8 cellular contexts compared by ENCODE assay signal in the genomic region with DNA sequence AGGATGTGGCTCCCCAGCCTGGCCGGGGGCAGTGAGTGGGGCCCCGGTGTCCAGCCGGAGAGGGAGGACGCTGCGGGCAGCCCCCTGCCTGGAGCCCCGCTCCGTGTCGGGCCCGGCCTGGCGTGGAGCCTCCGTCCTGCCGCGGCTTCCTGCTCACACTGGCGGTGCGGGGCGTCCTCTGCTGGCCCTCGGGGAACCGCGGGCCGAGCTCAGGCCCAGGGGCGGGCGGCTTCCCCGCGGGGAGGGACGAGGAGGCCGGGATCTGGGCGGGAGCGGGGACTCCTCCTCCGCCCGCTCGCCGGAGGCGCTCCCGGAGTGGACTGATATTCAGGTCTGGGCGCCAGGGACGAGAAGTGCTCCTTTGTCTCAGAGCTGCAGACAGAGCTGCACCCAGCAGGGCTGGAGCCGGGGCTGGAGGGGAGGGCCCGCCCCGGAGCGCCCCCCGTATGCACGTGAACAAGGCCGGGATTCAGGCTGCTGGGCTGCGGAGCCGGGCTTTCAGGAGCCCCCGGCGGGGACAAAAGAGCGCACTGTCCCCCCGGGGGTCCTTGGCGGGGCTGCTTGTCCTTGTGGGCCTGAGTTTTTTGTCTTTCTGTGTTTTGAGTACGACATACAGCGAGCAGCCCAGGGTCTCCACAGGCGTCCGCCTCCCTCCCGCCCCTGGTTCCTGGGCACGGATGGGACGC. TPM values are rescaled to one million over a fixed set of nuclear protein-coding genes. Genes with fewer than 3 reads are reported as not detected.
A peak's percentile ranks its signal among the peaks of the same experiment; 100 is the strongest.
DNase-seq lines count a peak whose midpoint lies in the region; ATAC-seq and TF ChIP-seq lines count a peak whose summit lies in the region.

No MANE protein-coding gene starts in this region.

- no TSS peak for BruUV-seq in Caco-2 (replicated peaks; lab: Mats Ljungman, UMichigan)

- POLR2A ChIA-PET in Caco-2 (lab: Charles Lee): no interaction called here

- peaks cover 7% of the 10 kb centered on the region for H3K27me3 Mint-ChIP-seq in Caco-2 (ENCODE audit: insufficient read depth, unreplicated experiment)
- H3K27me3 Mint-ChIP-seq in activated naive CD8-positive, alpha-beta T cell: peaks cover 16% of the 10 kb centered on the region
- peaks cover 73% of the 10 kb centered on the region for H3K27me3 Mint-ChIP-seq in nephron (ENCODE audit: low read depth)

- no peaks in the 10 kb centered on the region for H3K9me3 Mint-ChIP-seq in Caco-2 (ENCODE audit: unreplicated experiment)
- no peaks in the 10 kb centered on the region for H3K9me3 Mint-ChIP-seq in activated naive CD8-positive, alpha-beta T cell (ENCODE audit: low read depth)
- no peaks in the 10 kb centered on the region for H3K9me3 Mint-ChIP-seq in nephron

- no peaks in the 10 kb centered on the region for H3K36me3 ChIP-seq in Caco-2 (ENCODE audit: control insufficient read depth, insufficient read depth, low read length)

- intact Hi-C loops in Caco-2 (cut with micrococcal nuclease; ENCODE audit: unreplicated experiment): loop anchor here (2.0 to 5.0 kb wide), 3 partner anchors 34 to 223 kb away; partner anchors contain the start of gene SFSWAP

- H3K27ac Mint-ChIP-seq in Caco-2 (ENCODE audit: unreplicated experiment): no peak overlapping the region
- no peak overlapping the region for H3K27ac Mint-ChIP-seq in activated naive CD8-positive, alpha-beta T cell
- H3K27ac Mint-ChIP-seq in nephron: no peak overlapping the region

- H3K36me3 Mint-ChIP-seq in Caco-2 (ENCODE audit: insufficient read depth, unreplicated experiment) (no peaks in the 10 kb centered on the region), nephron (ENCODE audit: low read depth) (no peaks in the 10 kb centered on the region)
- no peaks in the 10 kb centered on the region for H3K36me3 Mint-ChIP-seq in activated naive CD8-positive, alpha-beta T cell

- CTCF ChIA-PET in Caco-2 (lab: Charles Lee): interaction anchor here (0.8 to 1.5 kb wide), 4 partner anchors 35 to 726 kb away, joined by 3 to 11 read pairs (median 4); no protein-coding TSS in a partner anchor

- DNase-seq in Caco-2 (peak; percentile 77 to 88), NCI-H460 (ENCODE audit: extremely low read depth, low read depth) (peak; percentile 72), germinal center (ENCODE audit: low spot score) (peak; percentile 24)

- H3K4me3 ChIP-seq in Caco-2 (ENCODE audit: low read depth, low read length): peak overlapping the region; percentile 33

- H3K4me1 ChIP-seq in Caco-2: peaks cover 29% of the 10 kb centered on the region

- H3K27me3 ChIP-seq in Caco-2 (replicated peaks; ENCODE audit: control insufficient read depth, insufficient read depth, low read length): peaks cover 1% of the 10 kb centered on the region

- H3K4me3 Mint-ChIP-seq in Caco-2 (ENCODE audit: unreplicated experiment) (peak overlapping the region; percentile 72), nephron (peak overlapping the region; percentile 70 to 75 (median 71))
- H3K4me3 Mint-ChIP-seq in activated naive CD8-positive, alpha-beta T cell: peak overlapping the region; percentile 72

- H3K4me1 Mint-ChIP-seq in Caco-2 (ENCODE audit: low read depth, unreplicated experiment) (no peaks in the 10 kb centered on the region), nephron (no peaks in the 10 kb centered on the region)
- peaks cover 10% of the 10 kb centered on the region for H3K4me1 Mint-ChIP-seq in activated naive CD8-positive, alpha-beta T cell (ENCODE audit: low read depth)

- peak; percentile 13 to 46 for TF ChIP-seq CTCF in Caco-2 (IDR thresholded peaks at IDR 0.05; ENCODE audit: insufficient read depth in 1 of 2, low read depth in 1 of 2, low read length in 1 of 2, severe bottlenecking in 1 of 2, unreplicated experiment in 1 of 2)
- peak; percentile 46 to 61 (median 54) for TF ChIP-seq CTCF in nephron (IDR thresholded peaks at IDR 0.05; ENCODE audit: unreplicated experiment in 3 of 3)

- ATAC-seq in GM21619 (IDR thresholded peaks at IDR 0.05; ENCODE audit: unreplicated experiment) (peak; percentile 44), HG03039 (IDR thresholded peaks at IDR 0.05; ENCODE audit: unreplicated experiment) (no peak), HG02885 (IDR thresholded peaks at IDR 0.05; ENCODE audit: poor library complexity, unreplicated experiment) (no peak)

- no peaks in the 10 kb centered on the region for H3K9me3 ChIP-seq in Caco-2

RNA-seq across cellular contexts. Expression of gene MMP17, which starts 2.3 kb away (rescaled TPM):
- total RNA-seq in Caco-2 (2022): 3.6 and 4.6 TPM in 2 replicates
- total RNA-seq in NCI-H460 (2014; rRNA removed; shearing (Covaris generic)): 32.6 and 38.8 TPM in 2 replicates
- polyA plus RNA-seq in NCI-H460 (2014; cell fraction: nucleus; rRNA removed): 72.8 and 98.6 TPM in 2 replicates

Comparison
In these comparisons a context has a peak if more than half of its experiments do, and no peak if none do; other contexts are left out.
1. DNase-seq: peak in every context shown above with its lines; median percentile 82 in Caco-2; 72 in NCI-H460; 24 in germinal center.